ENCODE assay signal across 13 cellular contexts in the genomic region with DNA sequence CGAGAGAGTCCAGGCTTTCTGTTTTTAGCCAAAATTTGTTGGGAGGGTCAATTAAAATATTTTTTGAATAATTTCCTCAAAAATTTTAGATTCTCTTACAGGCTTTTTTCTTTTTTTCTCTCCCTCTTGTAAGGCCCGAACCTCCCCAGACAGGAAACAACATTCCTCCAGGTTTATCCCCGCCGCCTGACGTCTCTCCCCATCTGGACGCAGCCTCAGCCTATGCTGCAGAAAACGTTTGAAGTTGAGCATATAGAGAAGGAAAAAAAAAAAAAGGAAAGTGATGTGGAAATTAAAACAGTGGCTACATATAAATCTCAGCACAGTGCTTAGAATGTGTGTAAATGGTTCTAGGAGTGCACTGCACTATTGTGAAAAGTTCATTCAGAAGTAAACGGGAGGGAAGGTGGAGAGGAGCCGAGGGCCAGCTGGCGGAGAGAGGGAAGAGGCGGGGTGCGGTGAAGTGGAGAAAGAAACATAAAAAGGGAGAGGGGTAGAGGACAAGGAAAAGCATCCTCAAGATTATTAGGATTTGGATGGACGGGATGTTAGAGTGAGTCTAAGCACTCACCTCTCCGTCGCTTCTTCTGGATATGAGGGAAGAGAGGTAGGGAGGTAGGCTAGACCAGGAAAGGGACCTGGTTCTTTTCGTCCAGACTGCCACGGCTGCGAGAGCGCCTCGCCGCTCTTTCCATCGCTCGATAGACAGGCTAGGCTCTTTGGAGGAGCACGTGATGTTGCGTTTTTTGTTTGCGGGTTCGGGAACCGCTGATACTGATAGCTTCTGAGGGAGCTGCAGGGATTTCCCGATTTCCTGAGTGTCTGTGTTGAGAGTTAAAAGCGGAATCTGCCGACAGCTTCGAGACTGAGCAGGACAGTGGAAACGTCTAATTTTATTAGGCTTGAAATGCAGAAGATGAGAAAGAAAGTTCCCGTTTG.
DNase-seq lines count a peak whose midpoint lies in the region; ATAC-seq and TF ChIP-seq lines count a peak whose summit lies in the region.
"Had no signal": no experiment of that assay in that cellular context is flagged by ENCODE, and none has a peak within 500 bp of the region (broad histone marks: within the 10 kb centered on the region; RNA-seq: fewer than 3 reads in every experiment).

No MANE protein-coding gene starts in this region.

- H3K27ac Mint-ChIP-seq in T-helper 2 cell treated with Interferon-gamma antibody and Interleukin-4, amounts not matched to agents 5 μg/mL and 100 μg/mL, for 36 hours, result peak overlapping the region; percentile 51

- H3K4me3 ChIP-seq in fibroblast of the aortic adventitia (ENCODE audit: low read depth, low read length) (peak overlapping the region; percentile 35), retinal pigment epithelial cell (ENCODE audit: low read length) (peak overlapping the region; percentile 7)

- H3K4me3 Mint-ChIP-seq in T-helper 2 cell treated with Interferon-gamma antibody and Interleukin-4, amounts not matched to agents 5 μg/mL and 100 μg/mL, for 36 hours, result peak overlapping the region; percentile 24
- H3K4me3 Mint-ChIP-seq: activated T-cell treated with anti-CD3 and anti-CD28 coated beads, Interleukin-2, amount 50 U/mL, for 4 hours had no signal

- peaks cover 5% of the 10 kb centered on the region for H3K4me1 Mint-ChIP-seq in T-helper 2 cell treated with Interferon-gamma antibody and Interleukin-4, amounts not matched to agents 5 μg/mL and 100 μg/mL, for 36 hours (ENCODE audit: low read depth)

- H3K9me3 Mint-ChIP-seq in T-helper 2 cell treated with Interferon-gamma antibody and Interleukin-4, amounts not matched to agents 5 μg/mL and 100 μg/mL, for 36 hours, result no peaks in the 10 kb centered on the region
- H3K9me3 Mint-ChIP-seq: activated T-cell treated with anti-CD3 and anti-CD28 coated beads, Interleukin-2, amount 50 U/mL, for 4 hours had no signal

- no peak for ATAC-seq in HG03139 (IDR thresholded peaks at IDR 0.05; ENCODE audit: unreplicated experiment)
- ATAC-seq: activated T-cell treated with anti-CD3 and anti-CD28 coated beads, Interleukin-2, amount 50 U/mL, for 4 hours had no signal

- no peak for TF ChIP-seq CTCF in fibroblast of the aortic adventitia (IDR thresholded peaks at IDR 0.05; ENCODE audit: insufficient read depth, low read length)
- no peak for TF ChIP-seq CTCF in retinal pigment epithelial cell (conservative IDR thresholded peaks at IDR 0.05; ENCODE audit: low read depth, low read length)

- H3K27me3 Mint-ChIP-seq in T-helper 2 cell treated with Interferon-gamma antibody and Interleukin-4, amounts not matched to agents 5 μg/mL and 100 μg/mL, for 36 hours (ENCODE audit: low read depth), result peaks cover 72% of the 10 kb centered on the region

- no peak for DNase-seq in T-helper 2 cell treated with Interferon-gamma antibody and Interleukin-4, amounts not matched to agents 5 μg/mL and 100 μg/mL, for 36 hours (ENCODE audit: low spot score)
- DNase-seq in T-helper 2 cell, result no peak
- DNase-seq in NCI-H748 (lab: John Stamatoyannopoulos, UW; ENCODE audit: unreplicated experiment), result peak; percentile 61
- DNase-seq in fibroblast of the aortic adventitia (ENCODE audit: low read depth), result no peak
- DNase-seq in retinal pigment epithelial cell (ENCODE audit: low read depth), result no peak
- DNase-seq in dermis blood vessel endothelial cell, result no peak
- no peak for DNase-seq in LoVo (ENCODE audit: low spot score)
- DNase-seq: activated T-cell treated with anti-CD3 and anti-CD28 coated beads, Interleukin-2, amount 50 U/mL, for 4 hours; GDM1; HCEC 1CT; head of caudate nucleus; NCI-H1048 had no signal

- H3K36me3 Mint-ChIP-seq in T-helper 2 cell treated with Interferon-gamma antibody and Interleukin-4, amounts not matched to agents 5 μg/mL and 100 μg/mL, for 36 hours (ENCODE audit: low read depth), result peaks cover 1% of the 10 kb centered on the region
